In genomic region chr2:225038076-225038571, GRCh38 we compare ENCODE assay signal across 23 cellular contexts. TPM values are rescaled to one million over a fixed set of nuclear protein-coding genes. Genes with fewer than 3 reads are reported as not detected.
DNase-seq lines count a peak whose midpoint lies in the region; ATAC-seq and TF ChIP-seq lines count a peak whose summit lies in the region.
"Had no signal": no experiment of that assay in that cellular context is flagged by ENCODE, and none has a peak within 500 bp of the region (broad histone marks: within the 10 kb centered on the region; RNA-seq: fewer than 3 reads in every experiment).

No MANE protein-coding gene starts in this region.

- H3K4me3 ChIP-seq in skeletal muscle satellite cell (ENCODE audit: low read length) = no peak overlapping the region
- H3K4me3 ChIP-seq: neural progenitor cell had no signal

- no peak for TF ChIP-seq CTCF in HFFc6 (IDR thresholded peaks at IDR 0.05)

- peak overlapping the region; percentile 93 for H3K4me2 ChIP-seq in skeletal muscle satellite cell (ENCODE audit: low read length)
- H3K4me2 ChIP-seq: neural progenitor cell, SK-N-SH had no signal

- H3K36me3 ChIP-seq in skeletal muscle satellite cell (ENCODE audit: insufficient read depth, low read length) = peaks cover 12% of the 10 kb centered on the region
- H3K36me3 ChIP-seq: neural progenitor cell had no signal

- H3K4me1 ChIP-seq in skeletal muscle satellite cell (ENCODE audit: control insufficient read depth, insufficient read depth, low read length) = peaks cover 37% of the 10 kb centered on the region

- no peaks in the 10 kb centered on the region for H3K9me3 ChIP-seq in skeletal muscle satellite cell (replicated peaks; ENCODE audit: low read length)
- H3K9me3 ChIP-seq: SK-N-SH had no signal

- no peaks in the 10 kb centered on the region for H3K27me3 ChIP-seq in skeletal muscle satellite cell (ENCODE audit: control insufficient read depth, insufficient read depth, low read length)

- no peaks in the 10 kb centered on the region for H3K27me3 Mint-ChIP-seq in T-helper 2 cell treated with Interferon-gamma antibody and Interleukin-4, amounts not matched to agents 5 μg/mL and 100 μg/mL, for 36 hours (ENCODE audit: low read depth)
- H3K27me3 Mint-ChIP-seq in HFFc6 (ENCODE audit: insufficient read depth) = no peaks in the 10 kb centered on the region; the same call in none of the 2 replicates
- H3K27me3 Mint-ChIP-seq in activated naive CD8-positive, alpha-beta T cell treated with anti-CD3 and anti-CD28 coated beads, Interleukin-2, amount 50 U/mL, for 24 hours = peaks cover 4% of the 10 kb centered on the region

- peaks cover 71% of the 10 kb centered on the region for H3K36me3 Mint-ChIP-seq in T-helper 2 cell treated with Interferon-gamma antibody and Interleukin-4, amounts not matched to agents 5 μg/mL and 100 μg/mL, for 36 hours (ENCODE audit: low read depth)
- peaks cover 59% of the 10 kb centered on the region for H3K36me3 Mint-ChIP-seq in HFFc6 (ENCODE audit: low read depth)
- peaks cover 44% of the 10 kb centered on the region for H3K36me3 Mint-ChIP-seq in activated naive CD8-positive, alpha-beta T cell treated with anti-CD3 and anti-CD28 coated beads, Interleukin-2, amount 50 U/mL, for 24 hours (ENCODE audit: low read depth)
- H3K36me3 Mint-ChIP-seq: neural progenitor cell, type B pancreatic cell had no signal

- no peak for ATAC-seq in activated naive CD8-positive, alpha-beta T cell treated with anti-CD3 and anti-CD28 coated beads, Interleukin-2, amount 50 U/mL, for 24 hours
- ATAC-seq in GM18858 (IDR thresholded peaks at IDR 0.05; ENCODE audit: unreplicated experiment) = no peak
- ATAC-seq: HCT116, Panc1 had no signal

- H3K9me3 Mint-ChIP-seq in T-helper 2 cell treated with Interferon-gamma antibody and Interleukin-4, amounts not matched to agents 5 μg/mL and 100 μg/mL, for 36 hours = no peaks in the 10 kb centered on the region
- no peaks in the 10 kb centered on the region for H3K9me3 Mint-ChIP-seq in HFFc6
- no peaks in the 10 kb centered on the region for H3K9me3 Mint-ChIP-seq in activated naive CD8-positive, alpha-beta T cell treated with anti-CD3 and anti-CD28 coated beads, Interleukin-2, amount 50 U/mL, for 24 hours
- H3K9me3 Mint-ChIP-seq: neural progenitor cell had no signal

- H3K4me1 Mint-ChIP-seq in T-helper 2 cell treated with Interferon-gamma antibody and Interleukin-4, amounts not matched to agents 5 μg/mL and 100 μg/mL, for 36 hours (ENCODE audit: low read depth) = peaks cover 67% of the 10 kb centered on the region
- peaks cover 81% of the 10 kb centered on the region for H3K4me1 Mint-ChIP-seq in HFFc6 (ENCODE audit: low read depth)
- peaks cover 85% of the 10 kb centered on the region for H3K4me1 Mint-ChIP-seq in activated naive CD8-positive, alpha-beta T cell treated with anti-CD3 and anti-CD28 coated beads, Interleukin-2, amount 50 U/mL, for 24 hours

- no peak for DNase-seq in T-helper 2 cell treated with Interferon-gamma antibody and Interleukin-4, amounts not matched to agents 5 μg/mL and 100 μg/mL, for 36 hours (ENCODE audit: low spot score)
- DNase-seq in T-helper 2 cell (no peak), HFFc6 (no peak), NCI-H187 (lab: John Stamatoyannopoulos, UW) (no peak), A172 (ENCODE audit: low spot score) (no peak)
- no peak for DNase-seq in activated naive CD8-positive, alpha-beta T cell treated with anti-CD3 and anti-CD28 coated beads, Interleukin-2, amount 50 U/mL, for 24 hours
- DNase-seq: 8988T; activated CD8-positive, alpha-beta memory T cell treated with anti-CD3 and anti-CD28 coated beads, Interleukin-2, amount 50 U/mL, for 48 hours; aorta; COR-L47; erythroblast; glutamatergic neuron; mesenchymal stem cell; NCI-H2107; NCI-H748 treated with DMSO at 0.1 percent for 48 hours; SK-N-SH had no signal

- peak overlapping the region; percentile 94 for H3K4me3 Mint-ChIP-seq in T-helper 2 cell treated with Interferon-gamma antibody and Interleukin-4, amounts not matched to agents 5 μg/mL and 100 μg/mL, for 36 hours
- H3K4me3 Mint-ChIP-seq in HFFc6 = peak overlapping the region; percentile 9; the same call in 1 of the 2 replicates
- peak overlapping the region; percentile 97 for H3K4me3 Mint-ChIP-seq in activated naive CD8-positive, alpha-beta T cell treated with anti-CD3 and anti-CD28 coated beads, Interleukin-2, amount 50 U/mL, for 24 hours
- H3K4me3 Mint-ChIP-seq: neural progenitor cell, type B pancreatic cell had no signal

- peak overlapping the region; percentile 75 for H3K27ac Mint-ChIP-seq in T-helper 2 cell treated with Interferon-gamma antibody and Interleukin-4, amounts not matched to agents 5 μg/mL and 100 μg/mL, for 36 hours
- H3K27ac Mint-ChIP-seq in HFFc6 = no peak overlapping the region
- H3K27ac Mint-ChIP-seq in activated naive CD8-positive, alpha-beta T cell treated with anti-CD3 and anti-CD28 coated beads, Interleukin-2, amount 50 U/mL, for 24 hours = peak overlapping the region; percentile 98
- H3K27ac Mint-ChIP-seq: neural progenitor cell, type B pancreatic cell had no signal

- no peak overlapping the region for H3K9ac ChIP-seq in skeletal muscle satellite cell (ENCODE audit: low read depth, low read length)
- H3K9ac ChIP-seq: neural progenitor cell, SK-N-SH had no signal

RNA-seq across cellular contexts. Expression of gene DOCK10, which starts 4.1 kb away (rescaled TPM):
- total RNA-seq in HFFc6 (2021; fragmentation: NEBNext Ultra II Directional; extraction: Animal tissue kit (Norgen Biotek cat#: 25700)) = 10 to 100 TPM; 61.1 to 78.8 (median 75.8) TPM
- 49.4 and 64.2 TPM in 2 replicates for total RNA-seq in skeletal muscle satellite cell (2012; rRNA removed)
- 22.7 and 37.5 TPM in 2 replicates for total RNA-seq in A172 (2014; rRNA removed; shearing (Covaris generic))
- total RNA-seq: G401 had no signal

Comparison
In these comparisons a context has a peak if more than half of its experiments do, and no peak if none do; other contexts are left out.
1. H3K4me3 Mint-ChIP-seq: peak in every context shown above with its lines; median percentile 97 in activated naive CD8-positive, alpha-beta T cell treated with anti-CD3 and anti-CD28 coated beads, Interleukin-2, amount 50 U/mL, for 24 hours; 94 in T-helper 2 cell treated with Interferon-gamma antibody and Interleukin-4, amounts not matched to agents 5 μg/mL and 100 μg/mL, for 36 hours; 9 in HFFc6.